ENCODE assay signal across 19 cellular contexts in the genomic region with DNA sequence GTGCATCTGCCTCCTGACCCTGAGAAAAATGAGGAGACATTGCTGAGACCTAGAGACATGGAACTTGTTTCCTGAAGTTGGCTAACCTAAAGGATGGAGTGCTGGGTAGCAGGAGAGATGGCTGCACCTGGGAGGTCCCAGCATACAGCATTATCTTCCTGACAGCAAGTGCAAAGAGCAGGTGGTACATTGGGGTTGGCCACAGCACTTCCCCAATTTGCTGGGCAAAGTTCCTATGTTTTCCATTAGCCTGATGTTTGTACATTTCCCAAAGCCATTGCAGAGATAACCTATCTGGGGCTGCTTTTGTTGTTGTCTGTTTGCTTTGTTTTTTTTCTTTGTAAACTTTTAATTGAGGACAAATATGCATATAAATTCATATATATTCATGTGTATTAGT.
A peak's percentile ranks its signal among the peaks of the same experiment; 100 is the strongest.
DNase-seq lines count a peak whose midpoint lies in the region; ATAC-seq, FAIRE-seq and TF ChIP-seq lines count a peak whose summit lies in the region.
"Had no signal": no experiment of that assay in that cellular context is flagged by ENCODE, and none has a peak within 500 bp of the region (broad histone marks: within the 10 kb centered on the region; RNA-seq: fewer than 3 reads in every experiment).

No MANE protein-coding gene starts in this region.

- H4K91ac ChIP-seq in IMR-90 (ENCODE audit: insufficient read depth, low read depth, low read length) (no peak overlapping the region), mesenchymal stem cell (ENCODE audit: low read length) (no peak overlapping the region)

- H3K79me1 ChIP-seq in IMR-90 (ENCODE audit: low read depth in 1 of 2, low read length in 2 of 2) = no peaks in the 10 kb centered on the region
- no peaks in the 10 kb centered on the region for H3K79me1 ChIP-seq in mesenchymal stem cell (replicated peaks; ENCODE audit: low read length, poor library complexity, severe bottlenecking)

- dilution Hi-C loops in IMR-90 (cut with HindIII; ENCODE audit: low sequenced_read_pairs, unreplicated experiment) = no loop called here

- DNase-seq in IMR-90 (no peak), K562 (ENCODE audit: extremely low read depth in 1 of 4, low spot score in 3 of 4) (no peak), mesenteric fat pad (ENCODE audit: low spot score) (no peak), mesenchymal stem cell (no peak), brain microvascular endothelial cell (no peak)
- DNase-seq: 8988T; ACHN; BE2C; Caco-2; Calu3; CD4-positive, alpha-beta T cell; CD8-positive, alpha-beta T cell; DMS79 treated with DMSO at 0.1 percent for 48 hours; GF-D8 had no signal

- no peaks in the 10 kb centered on the region for H3K9me1 ChIP-seq in IMR-90 (ENCODE audit: insufficient read depth, low read length)
- no peaks in the 10 kb centered on the region for H3K9me1 ChIP-seq in K562 (ENCODE audit: control insufficient read depth, insufficient read depth, low read length)

- no peak for TF ChIP-seq POLR2A in IMR-90 (IDR thresholded peaks at IDR 0.05; ENCODE audit: low read depth, low read length)
- no peak for TF ChIP-seq POLR2A in K562 (conservative IDR thresholded peaks at IDR 0.05)

- H3K4me1 ChIP-seq in IMR-90 (ENCODE audit: control insufficient read depth, insufficient read depth, low read length) (peaks cover 5% of the 10 kb centered on the region; the same call in 1 of the 2 replicates), K562 (replicated peaks in 1 of 2; ENCODE audit: control insufficient read depth in 2 of 2, insufficient read depth in 2 of 2, low read length in 2 of 2) (no peaks in the 10 kb centered on the region), mesenchymal stem cell (ENCODE audit: control insufficient read depth, insufficient read depth, low read depth, low read length) (no peaks in the 10 kb centered on the region)
- H3K4me1 ChIP-seq: BE2C, BLaER1, Caco-2 had no signal

- H2BK15ac ChIP-seq in IMR-90 (ENCODE audit: low read depth, low read length) (no peak overlapping the region), mesenchymal stem cell (ENCODE audit: low read depth, poor library complexity, severe bottlenecking) (no peak overlapping the region)

- H4K20me1 ChIP-seq in IMR-90 (ENCODE audit: insufficient read depth, low read length) (no peaks in the 10 kb centered on the region), K562 (replicated peaks; ENCODE audit: control insufficient read depth, insufficient read depth, low read length) (no peaks in the 10 kb centered on the region)
- H4K20me1 ChIP-seq: BLaER1 had no signal

- no peak overlapping the region for H3K56ac ChIP-seq in IMR-90 (ENCODE audit: extremely low read depth, insufficient read depth, low read length)

- no peak overlapping the region for H2BK20ac ChIP-seq in IMR-90 (ENCODE audit: low read depth, low read length)

- intact Hi-C loops in IMR-90 (cut with micrococcal nuclease) = no loop called here
- intact Hi-C loops in K562 (cut with micrococcal nuclease) = no loop called here

- TF ChIP-seq EP300 in K562 (IDR thresholded peaks at IDR 0.05; ENCODE audit: low read length) = no peak

- H4K8ac ChIP-seq in IMR-90 (ENCODE audit: low read depth in 2 of 2, low read length in 2 of 2) = no peak overlapping the region
- no peak overlapping the region for H4K8ac ChIP-seq in mesenchymal stem cell (ENCODE audit: low read length)

- H2BK12ac ChIP-seq in mesenchymal stem cell (ENCODE audit: low read length in 2 of 2) = no peak overlapping the region

- no TSS peak for BruUV-seq in IMR-90 (replicated peaks; lab: Mats Ljungman, UMichigan)
- no TSS peak for BruUV-seq in K562 (replicated peaks; lab: Mats Ljungman, UMichigan)

- H3K9me3 ChIP-seq in IMR-90 (ENCODE audit: control insufficient read depth, insufficient read depth, low read length) (no peaks in the 10 kb centered on the region), K562 (replicated peaks; ENCODE audit: control insufficient read depth, insufficient read depth, low read depth, low read length) (no peaks in the 10 kb centered on the region), mesenchymal stem cell (ENCODE audit: control insufficient read depth, low read length) (peaks cover 7% of the 10 kb centered on the region)
- H3K9me3 ChIP-seq: BE2C, Caco-2 had no signal

- H3K14ac ChIP-seq in IMR-90 (replicated peaks; ENCODE audit: low read depth, low read length) = no peak overlapping the region
- no peak overlapping the region for H3K14ac ChIP-seq in mesenchymal stem cell (ENCODE audit: low read length in 2 of 2)

- H3K27ac ChIP-seq in IMR-90 (ENCODE audit: insufficient read depth, low read length) (no peak overlapping the region), K562 (ENCODE audit: extremely low read depth, low read depth, low read length) (no peak overlapping the region), mesenchymal stem cell (ENCODE audit: low read length, poor library complexity, severe bottlenecking) (no peak overlapping the region), brain microvascular endothelial cell (no peak overlapping the region)
- H3K27ac ChIP-seq: BLaER1, C4-2B had no signal

- no peak overlapping the region for H4K5ac ChIP-seq in IMR-90 (ENCODE audit: low read depth, low read length)

- TF ChIP-seq CTCF in IMR-90 (conservative IDR thresholded peaks at IDR 0.05; ENCODE audit: low read depth, low read length) = no peak
- no peak for TF ChIP-seq CTCF in K562 (IDR thresholded peaks at IDR 0.05 in 2 of 3, conservative IDR thresholded peaks at IDR 0.05 in 1 of 3; ENCODE audit: insufficient read depth in 2 of 3, low read depth in 1 of 3, low read length in 3 of 3)
- TF ChIP-seq CTCF in brain microvascular endothelial cell (IDR thresholded peaks at IDR 0.05; ENCODE audit: low read depth, low read length, missing control alignments) = no peak

- H2AK5ac ChIP-seq in IMR-90 (ENCODE audit: low read depth, low read length) = no peak overlapping the region
- H2AK5ac ChIP-seq in mesenchymal stem cell (ENCODE audit: low read length, severe bottlenecking) = no peak overlapping the region

- no peak for TF ChIP-seq RAD21 in IMR-90 (IDR thresholded peaks at IDR 0.05; ENCODE audit: low read length)
- no peak for TF ChIP-seq RAD21 in K562 (CRISPR knock-in tag; conservative IDR thresholded peaks at IDR 0.05 in 1 of 2, IDR thresholded peaks at IDR 0.05 in 1 of 2)

- H3K27me3 ChIP-seq in IMR-90 (ENCODE audit: control insufficient read depth, insufficient read depth, low read length) (no peaks in the 10 kb centered on the region), K562 (ENCODE audit: control insufficient read depth in 2 of 2, insufficient read depth in 2 of 2, low read length in 2 of 2) (no peaks in the 10 kb centered on the region), mesenchymal stem cell (ENCODE audit: control insufficient read depth in 1 of 2, insufficient read depth in 1 of 2, low read length in 2 of 2) (no peaks in the 10 kb centered on the region), brain microvascular endothelial cell (replicated peaks) (no peaks in the 10 kb centered on the region)
- H3K27me3 ChIP-seq: BE2C, BLaER1 had no signal

- H2AK9ac ChIP-seq in IMR-90 (replicated peaks; ENCODE audit: low read depth, low read length, poor library complexity) = no peak overlapping the region

- in situ Hi-C loops in IMR-90 (cut with MboI; ENCODE audit: low sequenced_read_pairs) (no loop called here), K562 (cut with MboI) (no loop called here), brain microvascular endothelial cell (cut with HindIII; ENCODE audit: low pct_ligation_motif_present, low sequenced_read_pairs) (no loop called here)

- H2BK5ac ChIP-seq in IMR-90 (ENCODE audit: low read depth, low read length, poor library complexity, severe bottlenecking) = no peak overlapping the region
- no peak overlapping the region for H2BK5ac ChIP-seq in mesenchymal stem cell (ENCODE audit: low read depth, low read length, poor library complexity, severe bottlenecking)

- H3K23ac ChIP-seq in IMR-90 (ENCODE audit: low read depth, low read length) (peak overlapping the region; percentile 67; the same call in 1 of the 2 replicates), mesenchymal stem cell (ENCODE audit: low read length in 2 of 2) (no peak overlapping the region)

- H3K18ac ChIP-seq in IMR-90 (ENCODE audit: low read depth, low read length) (peak overlapping the region; percentile 35; the same call in 1 of the 2 replicates), mesenchymal stem cell (ENCODE audit: low read depth in 1 of 2, low read length in 2 of 2) (no peak overlapping the region)

- ATAC-seq in IMR-90 (ENCODE audit: low read depth) (no peak), K562 (no peak)
- ATAC-seq: CD8-positive, alpha-beta T cell had no signal

- H3K4ac ChIP-seq in IMR-90 (ENCODE audit: low read depth, low read length) = no peak overlapping the region
- no peak overlapping the region for H3K4ac ChIP-seq in mesenchymal stem cell (ENCODE audit: low read depth in 1 of 2, low read length in 2 of 2)

- no peaks in the 10 kb centered on the region for H3K36me3 ChIP-seq in IMR-90 (ENCODE audit: control insufficient read depth, insufficient read depth, low read length)
- H3K36me3 ChIP-seq in K562 (ENCODE audit: control insufficient read depth, insufficient read depth, low read length) = no peaks in the 10 kb centered on the region
- H3K36me3 ChIP-seq in mesenchymal stem cell (ENCODE audit: control insufficient read depth in 1 of 2, insufficient read depth in 2 of 2, low read depth in 1 of 2, low read length in 2 of 2) = no peaks in the 10 kb centered on the region
- H3K36me3 ChIP-seq in brain microvascular endothelial cell (replicated peaks) = no peaks in the 10 kb centered on the region
- H3K36me3 ChIP-seq: BE2C, BLaER1 had no signal

- H3K4me3 ChIP-seq in IMR-90 (ENCODE audit: insufficient read depth, low read depth, low read length) (no peak overlapping the region), K562 (no peak overlapping the region), mesenchymal stem cell (ENCODE audit: insufficient read depth in 1 of 2, low read depth in 1 of 2, low read length in 2 of 2) (no peak overlapping the region), brain microvascular endothelial cell (ENCODE audit: low read depth, low read length) (no peak overlapping the region)
- H3K4me3 ChIP-seq: BLaER1 had no signal

- H2BK120ac ChIP-seq in IMR-90 (ENCODE audit: low read depth, low read length) (no peak overlapping the region), mesenchymal stem cell (ENCODE audit: low read depth, low read length) (no peak overlapping the region)

- CTCF ChIA-PET in IMR-90 (lab: Yijun Ruan, JAX) (no interaction called here), K562 (lab: Yijun Ruan, JAX; ENCODE audit: low intra/inter-chr PET ratio) (no interaction called here)

- H3K9ac ChIP-seq in IMR-90 (ENCODE audit: low read depth, low read length) = no peak overlapping the region
- no peak overlapping the region for H3K9ac ChIP-seq in K562 (ENCODE audit: insufficient read depth in 1 of 2, low read depth in 2 of 2, low read length in 2 of 2)
- H3K9ac ChIP-seq in mesenchymal stem cell (ENCODE audit: low read length) = no peak overlapping the region
- H3K9ac ChIP-seq: BLaER1 had no signal

- H2AFZ ChIP-seq in IMR-90 (replicated peaks; ENCODE audit: low read length, poor library complexity) (no peak overlapping the region), K562 (ENCODE audit: low read depth, low read length) (no peak overlapping the region), mesenchymal stem cell (ENCODE audit: low read depth, low read length) (no peak overlapping the region)

- POLR2A ChIA-PET in IMR-90 (lab: Charles Lee; ENCODE audit: unreplicated experiment) (no interaction called here), K562 (lab: Yijun Ruan, JAX) (interaction anchor here (0.7 kb wide), 1 partner anchor 1028 kb away, joined by 3 read pairs; no protein-coding TSS in a partner anchor)

- H3K4me2 ChIP-seq in IMR-90 (ENCODE audit: low read depth, low read length) (no peak overlapping the region), K562 (ENCODE audit: insufficient read depth, low read length) (no peak overlapping the region), mesenchymal stem cell (ENCODE audit: low read length, poor library complexity, severe bottlenecking) (no peak overlapping the region)
- H3K4me2 ChIP-seq: BLaER1 had no signal

- no peak for FAIRE-seq in K562 (lab: Jason Lieb, UNC)
- FAIRE-seq: D721Med, GM12891, GM19239 had no signal

- no peaks in the 10 kb centered on the region for H3K79me2 ChIP-seq in K562 (ENCODE audit: control insufficient read depth, insufficient read depth, low read length)
